ENCODE assay signal across 21 cellular contexts in genomic region chr15:69805248-69805953, GRCh38.
DNase-seq lines count a peak whose midpoint lies in the region; ATAC-seq, FAIRE-seq and TF ChIP-seq lines count a peak whose summit lies in the region.
"Had no signal": no experiment of that assay in that cellular context is flagged by ENCODE, and none has a peak within 500 bp of the region (broad histone marks: within the 10 kb centered on the region; RNA-seq: fewer than 3 reads in every experiment).

No MANE protein-coding gene starts in this region.

- BruUV-seq in K562 (replicated peaks; lab: Mats Ljungman, UMichigan): no TSS peak

- POLR2A ChIA-PET in K562 (lab: Yijun Ruan, JAX): no interaction called here

- H3K27ac ChIP-seq in K562 (ENCODE audit: extremely low read depth, low read depth, low read length) (no peak overlapping the region), left lung (peak overlapping the region in 1 of 2 donors; percentile 90), upper lobe of left lung (peak overlapping the region; percentile 60 to 83 (median 74))
- H3K27ac ChIP-seq: sigmoid colon, thyroid gland had no signal

- peaks cover 5 to 34% of the 10 kb centered on the region in 2 experiments; a peak in 3 of 5 replicates for H3K27me3 ChIP-seq in K562 (ENCODE audit: control insufficient read depth in 2 of 2, insufficient read depth in 2 of 2, low read length in 2 of 2)
- no peaks in the 10 kb centered on the region for H3K27me3 ChIP-seq in left lung
- H3K27me3 ChIP-seq in upper lobe of left lung: no peaks in the 10 kb centered on the region
- H3K27me3 ChIP-seq: sigmoid colon, thyroid gland had no signal

- no peak for TF ChIP-seq EP300 in K562 (IDR thresholded peaks at IDR 0.05; ENCODE audit: low read length)
- no peak for TF ChIP-seq EP300 in upper lobe of left lung (IDR thresholded peaks at IDR 0.05)

- no peak overlapping the region for H3K9ac ChIP-seq in K562 (ENCODE audit: insufficient read depth in 1 of 2, low read depth in 2 of 2, low read length in 2 of 2)

- H3K4me1 ChIP-seq in K562 (replicated peaks in 1 of 2; ENCODE audit: control insufficient read depth in 2 of 2, insufficient read depth in 2 of 2, low read length in 2 of 2): no peaks in the 10 kb centered on the region
- H3K4me1 ChIP-seq in left lung: peaks cover 0 to 50% of the 10 kb centered on the region in 2 donors
- H3K4me1 ChIP-seq in upper lobe of left lung: peaks cover 0 to 4% (median 0%) of the 10 kb centered on the region in 4 donors
- H3K4me1 ChIP-seq: thyroid gland had no signal

- CTCF ChIA-PET in K562 (lab: Yijun Ruan, JAX; ENCODE audit: low intra/inter-chr PET ratio): no interaction called here

- intact Hi-C loops in Right ventricle myocardium inferior (cut with DNase I) (no loop called here), Right ventricle myocardium superior (cut with DNase I) (no loop called here), K562 (cut with micrococcal nuclease) (no loop called here), left lung (cut with DNase I) (no loop called here)

- H3K9me1 ChIP-seq in K562 (ENCODE audit: control insufficient read depth, insufficient read depth, low read length): no peaks in the 10 kb centered on the region

- in situ Hi-C loops in K562 (cut with MboI): no loop called here

- DNase-seq in Right ventricle myocardium inferior (ENCODE audit: missing footprints) (no peak), Right ventricle myocardium superior (no peak), K562 (ENCODE audit: extremely low read depth in 1 of 4, low spot score in 3 of 4) (no peak), left lung (no peak), upper lobe of left lung (peak in 1 of 2 donors; percentile 57), GM10266 (ENCODE audit: extremely low spot score) (no peak), hypothalamus (lab: John Stamatoyannopoulos, UW) (no peak)
- DNase-seq in activated CD4-positive, alpha-beta T cell treated with anti-CD3 and anti-CD28 coated beads for 1 hour: no peak
- DNase-seq: 8988T; activated gamma-delta T cell; activated naive CD8-positive, alpha-beta T cell treated with anti-CD3 and anti-CD28 coated beads, Interleukin-2, amount 50 U/mL, for 24 hours; cerebellar nuclear complex; DMS 273 treated with DMSO at 0.1 percent for 48 hours; kidney glomerular epithelial cell; sigmoid colon; stimulated activated CD4-positive, alpha-beta T cell treated with anti-CD3 and anti-CD28 coated beads, Interleukin-15, amount 100 ng/mL, for 24 hours; stimulated activated naive CD8-positive, alpha-beta T cell treated with anti-CD3 and anti-CD28 coated beads, Interleukin-15, Interleukin-2, amounts not matched to agents 100 U/mL and 50 U/mL, for 24 hours; T-helper 17 cell; thyroid gland had no signal

- H3K4me2 ChIP-seq in K562 (ENCODE audit: insufficient read depth, low read length): no peak overlapping the region

- H4K20me1 ChIP-seq in K562 (replicated peaks; ENCODE audit: control insufficient read depth, insufficient read depth, low read length): peaks cover 3% of the 10 kb centered on the region

- ATAC-seq in Right ventricle myocardium inferior (peak; percentile 28), Right ventricle myocardium superior (ENCODE audit: poor library complexity) (no peak), K562 (no peak), left lung (peak; percentile 14), upper lobe of left lung (ENCODE audit: low FRiP score in 2 of 2) (no peak)
- ATAC-seq: activated naive CD8-positive, alpha-beta T cell treated with anti-CD3 and anti-CD28 coated beads, Interleukin-2, amount 50 U/mL, for 24 hours; SK-N-SH treated with all-trans-retinoic acid at 6 μM for 48 hours; stimulated activated naive CD8-positive, alpha-beta T cell treated with anti-CD3 and anti-CD28 coated beads, Interleukin-15, Interleukin-2, amounts not matched to agents 100 U/mL and 50 U/mL, for 24 hours; T-helper 17 cell had no signal

- no peak for FAIRE-seq in K562 (lab: Jason Lieb, UNC)
- FAIRE-seq: RCC 7860 had no signal

- H3K4me3 ChIP-seq in K562 (no peak overlapping the region), left lung (no peak overlapping the region), upper lobe of left lung (no peak overlapping the region)
- H3K4me3 ChIP-seq: sigmoid colon, thyroid gland had no signal

- no peak for TF ChIP-seq RAD21 in K562 (CRISPR knock-in tag; conservative IDR thresholded peaks at IDR 0.05 in 1 of 2, IDR thresholded peaks at IDR 0.05 in 1 of 2)

- no peak for TF ChIP-seq POLR2A in K562 (conservative IDR thresholded peaks at IDR 0.05)
- TF ChIP-seq POLR2A in upper lobe of left lung (IDR thresholded peaks at IDR 0.05): no peak

- under 1% methylated on average over 9 of the region's 9 CpGs for WGBS in K562 (ENCODE audit: insufficient coverage, low coverage, missing lambda C conversion rate)
- 81 to 91% methylated on average over 8 to 9 of the region's 9 CpGs for WGBS in upper lobe of left lung, 2 donors

- H3K9me3 ChIP-seq in K562 (replicated peaks; ENCODE audit: control insufficient read depth, insufficient read depth, low read depth, low read length) (no peaks in the 10 kb centered on the region), left lung (no peaks in the 10 kb centered on the region), upper lobe of left lung (no peaks in the 10 kb centered on the region)
- H3K9me3 ChIP-seq: sigmoid colon, thyroid gland had no signal

- TF ChIP-seq CTCF in K562 (IDR thresholded peaks at IDR 0.05 in 2 of 3, conservative IDR thresholded peaks at IDR 0.05 in 1 of 3; ENCODE audit: insufficient read depth in 2 of 3, low read depth in 1 of 3, low read length in 3 of 3): no peak
- no peak for TF ChIP-seq CTCF in left lung (IDR thresholded peaks at IDR 0.05)
- TF ChIP-seq CTCF in upper lobe of left lung (IDR thresholded peaks at IDR 0.05): no peak
- TF ChIP-seq CTCF in GM10266 (IDR thresholded peaks at IDR 0.05; ENCODE audit: control insufficient read depth, insufficient read depth, low read depth, missing control alignments): no peak

- H3K36me3 ChIP-seq in K562 (ENCODE audit: control insufficient read depth, insufficient read depth, low read length) (no peaks in the 10 kb centered on the region), left lung (no peaks in the 10 kb centered on the region), upper lobe of left lung (no peaks in the 10 kb centered on the region)
- H3K36me3 ChIP-seq: sigmoid colon, thyroid gland had no signal

- H3K79me2 ChIP-seq in K562 (ENCODE audit: control insufficient read depth, insufficient read depth, low read length): no peaks in the 10 kb centered on the region

- H2AFZ ChIP-seq in K562 (ENCODE audit: low read depth, low read length): no peak overlapping the region

TF ChIP-seq in K562, 482 proteins besides CTCF, POLR2A, EP300 and RAD21:
- peak; percentile 90 for TF ChIP-seq ZNF239 (CRISPR knock-in tag; IDR thresholded peaks at IDR 0.05)
- no peak for TF ChIP-seq ZNF644 (tag; IDR thresholded peaks at IDR 0.05; ENCODE audit: low read depth)

Comparison
In these comparisons a context has a peak if more than half of its experiments do, and no peak if none do; other contexts are left out.
1. ATAC-seq: peak in Right ventricle myocardium inferior (single experiment) and left lung (single experiment); none in Right ventricle myocardium superior (single experiment), K562 (single experiment) and upper lobe of left lung (0 of 2).